Comparison of ENCODE assay signal across 1 cellular context in the genomic region with DNA sequence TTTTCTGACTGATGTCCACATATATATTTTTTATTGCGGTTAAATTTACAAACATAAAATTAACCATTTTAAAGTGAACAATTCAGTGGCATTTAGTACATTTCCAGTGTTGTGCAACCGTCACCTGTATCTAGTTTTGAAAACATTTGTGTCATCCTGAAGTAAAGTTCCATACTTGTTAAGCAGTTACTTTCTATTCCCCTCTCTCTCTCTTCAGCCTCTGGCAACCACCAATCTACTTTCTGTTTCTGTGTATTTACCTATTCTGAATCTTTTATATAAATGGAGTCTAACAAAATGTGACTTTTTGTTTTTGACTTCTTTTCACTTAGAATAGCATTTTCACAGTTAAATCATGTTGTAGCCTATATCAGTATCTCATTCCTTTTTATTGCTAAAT.
TF ChIP-seq lines count a peak whose summit lies in the region.

No MANE protein-coding gene starts in this region.

TF ChIP-seq in GM12878, 131 proteins besides CTCF, POLR2A, EP300 and RAD21 (continued from another document):
- TF ChIP-seq NFIC (IDR thresholded peaks at IDR 0.05; ENCODE audit: low read depth, low read length) (peak; percentile 12; the same call in 1 of the 2 replicates), IKZF2 (IDR thresholded peaks at IDR 0.05) (peak; percentile 66 to 68; a peak in 2 of 4 replicates)
TF ChIP-seq in GM12878: peak in this region for 6.
